8 cellular contexts compared by ENCODE assay signal in the genomic region with DNA sequence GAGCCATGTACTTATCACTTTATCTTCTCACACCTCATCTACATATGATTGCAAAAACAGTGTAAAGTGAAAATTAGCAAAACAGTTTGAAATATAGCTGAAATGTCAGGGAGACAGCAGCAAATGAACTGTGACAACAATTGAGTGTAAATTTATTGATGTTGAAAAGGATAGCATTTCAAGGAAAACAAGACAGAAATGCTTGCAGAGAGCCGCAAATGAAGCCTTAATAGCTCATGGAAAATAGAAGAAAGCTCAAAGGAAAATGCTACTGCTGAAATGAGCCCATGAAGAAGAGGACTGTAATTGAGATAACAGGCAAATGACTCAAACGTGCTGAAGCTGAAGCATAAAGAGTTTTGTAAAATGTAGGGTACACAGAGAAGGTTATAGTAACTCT.
"Had no signal": no experiment of that assay in that cellular context is flagged by ENCODE, and none has a peak within 500 bp of the region (broad histone marks: within the 10 kb centered on the region; RNA-seq: fewer than 3 reads in every experiment).

No MANE protein-coding gene starts in this region.

- H3K9ac ChIP-seq: GM23248 had no signal

- DNase-seq: GM23248, GOT3, H7, HFFc6, KG1 had no signal

- H3K4me1 ChIP-seq: HAP-1 had no signal

- H3K27ac ChIP-seq: GM23248, HL-60 had no signal

- H3K27ac Mint-ChIP-seq: HFFc6, IgD-negative memory B cell had no signal

- H3K36me3 Mint-ChIP-seq: IgD-negative memory B cell had no signal

- H3K9me3 Mint-ChIP-seq: IgD-negative memory B cell had no signal

- H2AFZ ChIP-seq: GM23248 had no signal

- H3K9me3 ChIP-seq: HAP-1 had no signal

- H3K4me3 Mint-ChIP-seq: HFFc6, IgD-negative memory B cell had no signal

- H3K27me3 Mint-ChIP-seq: IgD-negative memory B cell had no signal

- H3K36me3 ChIP-seq: HAP-1 had no signal

- H3K4me3 ChIP-seq: GM23248, HAP-1 had no signal
